8 cellular contexts compared by ENCODE assay signal in the genomic region with DNA sequence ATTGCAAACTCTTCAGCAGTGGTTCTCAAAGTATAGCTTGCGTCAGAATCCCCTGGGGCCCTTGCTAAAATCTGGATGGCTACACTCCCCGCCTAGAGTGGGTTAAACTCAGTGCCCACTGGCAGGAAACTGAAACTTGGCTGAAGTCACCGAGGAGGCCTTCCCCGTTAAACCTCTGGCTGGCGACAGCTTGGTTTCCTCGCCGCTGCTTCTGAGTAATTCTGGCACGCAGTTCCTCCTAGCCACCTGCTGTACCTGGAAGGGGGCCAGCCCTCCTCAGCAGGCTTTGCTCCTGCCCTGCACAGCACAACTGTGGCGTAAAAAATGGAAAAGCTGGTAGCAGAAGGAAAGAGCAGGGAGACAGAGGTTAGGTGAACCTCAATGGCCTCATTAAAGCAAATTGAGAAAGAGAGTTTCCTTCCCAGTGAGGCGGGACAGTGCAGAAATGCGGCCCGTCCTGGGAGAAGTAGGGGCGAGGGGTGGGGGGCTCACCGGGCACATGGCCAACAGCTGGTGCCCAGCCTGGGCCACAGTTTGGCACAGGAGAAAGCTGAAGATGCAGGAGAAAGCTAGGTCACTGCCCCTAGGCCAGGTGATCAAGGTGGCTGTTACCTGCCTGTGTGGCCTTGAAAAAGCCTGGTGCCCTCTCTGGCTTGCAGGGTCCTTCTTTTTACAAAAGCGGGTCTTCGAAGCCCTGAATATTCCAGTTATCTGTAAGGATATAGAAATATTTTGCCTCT. TPM values are rescaled to one million over a fixed set of nuclear protein-coding genes. Genes with fewer than 3 reads are reported as not detected.
A peak's percentile ranks its signal among the peaks of the same experiment; 100 is the strongest.
DNase-seq lines count a peak whose midpoint lies in the region; ATAC-seq, FAIRE-seq and TF ChIP-seq lines count a peak whose summit lies in the region.

No MANE protein-coding gene starts in this region.

- CTCF ChIA-PET in H1 (lab: Charles Lee; ENCODE audit: partially characterized antibody): interaction anchor here (1.3 to 1.6 kb wide), 2 partner anchors 11 to 22 kb away, joined by 3 to 4 read pairs; no protein-coding TSS in a partner anchor

- H3K9me3 ChIP-seq in H1 (ENCODE audit: insufficient read depth in 2 of 2, low read depth in 1 of 2, low read length in 1 of 2): no peaks in the 10 kb centered on the region
- no peaks in the 10 kb centered on the region for H3K9me3 ChIP-seq in neutrophil
- H3K9me3 ChIP-seq in vagina: no peaks in the 10 kb centered on the region

- no peak for TF ChIP-seq RAD21 in H1 (IDR thresholded peaks at IDR 0.05 in 1 of 2, conservative IDR thresholded peaks at IDR 0.05 in 1 of 2; ENCODE audit: low read depth in 2 of 2, low read length in 2 of 2)

- no peak overlapping the region; a peak in 1 of 4 replicates for H3K4me2 ChIP-seq in H1 (ENCODE audit: insufficient read depth in 1 of 2, low read depth in 2 of 2, low read length in 2 of 2)

- H2AK5ac ChIP-seq in H1 (ENCODE audit: low read depth, low read length): 0 out of 2 replicates have a peak overlapping the region, but pooled peaks have one; percentile 65

- no peak overlapping the region for H2BK20ac ChIP-seq in H1 (ENCODE audit: low read length)

- no peak overlapping the region for H3K23ac ChIP-seq in H1 (ENCODE audit: insufficient read length)

- H4K8ac ChIP-seq in H1 (ENCODE audit: extremely low read depth, insufficient read depth, low read length): peak overlapping the region; percentile 29; the same call in 1 of the 2 replicates

- intact Hi-C loops in vagina (cut with DNase I): no loop called here

- H3K14ac ChIP-seq in H1 (ENCODE audit: insufficient read length): no peak overlapping the region

- no peak overlapping the region for H3K4ac ChIP-seq in H1 (replicated peaks; ENCODE audit: insufficient read length, low read depth, low read length)

- no peak overlapping the region for H3K9ac ChIP-seq in H1 (replicated peaks in 1 of 4; ENCODE audit: extremely low read depth in 1 of 4, low read depth in 3 of 4, low read length in 3 of 4)

- no peaks in the 10 kb centered on the region for H3K79me2 ChIP-seq in H1 (ENCODE audit: control insufficient read depth in 1 of 2, insufficient read depth in 2 of 2, low read length in 2 of 2)

- no peak for FAIRE-seq in H1 (lab: Jason Lieb, UNC)

- H4K20me1 ChIP-seq in H1 (replicated peaks in 1 of 2; ENCODE audit: control insufficient read depth in 1 of 2, insufficient read depth in 2 of 2, low read length in 2 of 2): no peaks in the 10 kb centered on the region

- H3K27me3 ChIP-seq in H1 (replicated peaks in 1 of 4; ENCODE audit: control insufficient read depth in 3 of 4, extremely low read depth in 1 of 4, insufficient read depth in 3 of 4, low read length in 3 of 4) (peaks cover 0 to 7% (median under 1%) of the 10 kb centered on the region in 4 experiments; a peak in 3 of 7 replicates), neutrophil (no peaks in the 10 kb centered on the region), vagina (no peaks in the 10 kb centered on the region)

- H2AFZ ChIP-seq in H1 (ENCODE audit: low read length): no peak overlapping the region

- H2BK15ac ChIP-seq in H1 (ENCODE audit: low read length): 0 out of 2 replicates have a peak overlapping the region, but pooled peaks have one; percentile 31

- H3K4me3 ChIP-seq in H1 (ENCODE audit: extremely low read depth in 1 of 4, insufficient read depth in 2 of 4, low read depth in 3 of 4, low read length in 4 of 4) (no peak overlapping the region), neutrophil (ENCODE audit: low read depth in 1 of 2, low read length in 1 of 2) (peak overlapping the region; percentile 65 to 76), vagina (no peak overlapping the region)

- no peak overlapping the region for H4K5ac ChIP-seq in H1 (ENCODE audit: insufficient read length, low read depth, low read length)

- H4K91ac ChIP-seq in H1 (replicated peaks; ENCODE audit: insufficient read length, low read length): no peak overlapping the region

- ATAC-seq in HG02642 (IDR thresholded peaks at IDR 0.05; ENCODE audit: poor library complexity, unreplicated experiment): peak; percentile 62

- H3K36me3 ChIP-seq in H1 (ENCODE audit: control insufficient read depth in 2 of 4, insufficient read depth in 4 of 4, low read length in 3 of 4) (no peaks in the 10 kb centered on the region), neutrophil (peaks cover 78% of the 10 kb centered on the region), vagina (no peaks in the 10 kb centered on the region)

- H2BK5ac ChIP-seq in H1 (ENCODE audit: low read depth, low read length): no peak overlapping the region

- H3K27ac ChIP-seq in H1 (ENCODE audit: low read depth, low read length): no peak overlapping the region
- H3K27ac ChIP-seq in neutrophil: peak overlapping the region; percentile 88
- peak overlapping the region; percentile 86 for H3K27ac ChIP-seq in vagina

- no peak for TF ChIP-seq EP300 in H1 (IDR thresholded peaks at IDR 0.05; ENCODE audit: borderline replicate concordance in 1 of 2, low read depth in 2 of 2, low read length in 2 of 2)

- H2BK120ac ChIP-seq in H1 (replicated peaks; ENCODE audit: low read depth, low read length): no peak overlapping the region

- peaks cover 16% of the 10 kb centered on the region; the same call in 1 of the 2 replicates for H3K23me2 ChIP-seq in H1 (ENCODE audit: low read depth, low read length)

- H3K18ac ChIP-seq in H1 (ENCODE audit: extremely low read depth, low read length): no peak overlapping the region

- TF ChIP-seq CTCF in H1 (IDR thresholded peaks at IDR 0.05; ENCODE audit: control extremely low read depth in 1 of 3, insufficient read depth in 1 of 3, low read depth in 1 of 3, low read length in 3 of 3) (no peak), neutrophil (IDR thresholded peaks at IDR 0.05) (no peak), vagina (IDR thresholded peaks at IDR 0.05) (no peak)

- H3K4me1 ChIP-seq in H1 (replicated peaks in 1 of 4; ENCODE audit: control insufficient read depth in 3 of 4, insufficient read depth in 4 of 4, low read length in 3 of 4): peaks cover 0 to 10% (median 7%) of the 10 kb centered on the region in 4 experiments; a peak in 6 of 7 replicates
- H3K4me1 ChIP-seq in neutrophil (ENCODE audit: control insufficient read depth in 1 of 2, insufficient read depth in 1 of 2, low read depth in 1 of 2, low read length in 1 of 2): peaks cover 97 to 100% of the 10 kb centered on the region in 2 experiments
- peaks cover 40% of the 10 kb centered on the region for H3K4me1 ChIP-seq in vagina

- POLR2A ChIA-PET in H1 (lab: Charles Lee; ENCODE audit: partially characterized antibody): interaction anchor here (0.7 to 2.4 kb wide), 2 partner anchors 9 to 13 kb away, joined by 3 to 16 read pairs; no protein-coding TSS in a partner anchor

- H3K56ac ChIP-seq in H1 (replicated peaks; ENCODE audit: insufficient read length, low read depth, low read length): no peak overlapping the region

- peak overlapping the region; percentile 68; the same call in 1 of the 2 replicates for H2BK12ac ChIP-seq in H1 (ENCODE audit: low read depth, low read length)

- no peaks in the 10 kb centered on the region for H3K79me1 ChIP-seq in H1 (ENCODE audit: low read depth, low read length)

- DNase-seq in NCI-H82 (lab: John Stamatoyannopoulos, UW) (peak; percentile 63), NCI-H82 treated with DMSO at 0.1 percent for 48 hours (lab: John Stamatoyannopoulos, UW; ENCODE audit: unreplicated experiment) (no peak), NCI-H1105 treated with DMSO at 0.1 percent for 48 hours (lab: John Stamatoyannopoulos, UW) (peak; percentile 91), H1 (ENCODE audit: low read depth in 1 of 2, low spot score in 2 of 2) (no peak), vagina (ENCODE audit: extremely low spot score in 2 of 2) (peak; percentile 74 to 87)
- DNase-seq in activated CD4-positive, alpha-beta T cell treated with anti-CD3 and anti-CD28 coated beads, Interleukin-2, amount 50 U/mL, for 1 hour: peak; percentile 55

- no peak for TF ChIP-seq POLR2A in H1 (IDR thresholded peaks at IDR 0.05; ENCODE audit: control extremely low read depth in 1 of 2, low read depth in 2 of 2, low read length in 2 of 2)
- no peak for TF ChIP-seq POLR2A in vagina (IDR thresholded peaks at IDR 0.05)

- WGBS in H1 (ENCODE audit: extremely low coverage in 1 of 2, insufficient coverage in 1 of 2, insufficient read length in 1 of 2, insufficient replicate concordance in 2 of 2, low coverage in 1 of 2, low lambda C conversion rate in 2 of 2, missing lambda C conversion rate in 1 of 2), 2 experiments: 79% methylated on average over 14 of the region's 16 CpGs; no CpG with 5 or more reads in 1 of the 2 experiments

TF ChIP-seq in H1, 55 proteins besides CTCF, POLR2A, EP300 and RAD21 (continues in another document):
- TF ChIP-seq HDAC2 (IDR thresholded peaks at IDR 0.05; ENCODE audit: borderline replicate concordance in 1 of 2, low read depth in 2 of 2, low read length in 2 of 2) (no peak), SP1 (IDR thresholded peaks at IDR 0.05; ENCODE audit: low read depth, low read length) (no peak), CTBP2 (IDR thresholded peaks at IDR 0.05; ENCODE audit: borderline replicate concordance, insufficient read depth, insufficient read length, low read length) (no peak), BRCA1 (IDR thresholded peaks at IDR 0.05; ENCODE audit: low read depth, low read length) (no peak)
- TF ChIP-seq, protein P1, sequence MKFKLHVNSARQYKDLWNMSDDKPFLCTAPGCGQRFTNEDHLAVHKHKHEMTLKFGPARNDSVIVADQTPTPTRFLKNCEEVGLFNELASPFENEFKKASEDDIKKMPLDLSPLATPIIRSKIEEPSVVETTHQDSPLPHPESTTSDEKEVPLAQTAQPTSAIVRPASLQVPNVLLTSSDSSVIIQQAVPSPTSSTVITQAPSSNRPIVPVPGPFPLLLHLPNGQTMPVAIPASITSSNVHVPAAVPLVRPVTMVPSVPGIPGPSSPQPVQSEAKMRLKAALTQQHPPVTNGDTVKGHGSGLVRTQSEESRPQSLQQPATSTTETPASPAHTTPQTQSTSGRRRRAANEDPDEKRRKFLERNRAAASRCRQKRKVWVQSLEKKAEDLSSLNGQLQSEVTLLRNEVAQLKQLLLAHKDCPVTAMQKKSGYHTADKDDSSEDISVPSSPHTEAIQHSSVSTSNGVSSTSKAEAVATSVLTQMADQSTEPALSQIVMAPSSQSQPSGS (IDR thresholded peaks at IDR 0.05; ENCODE audit: low read length): no peak
- TF ChIP-seq, protein P2, sequence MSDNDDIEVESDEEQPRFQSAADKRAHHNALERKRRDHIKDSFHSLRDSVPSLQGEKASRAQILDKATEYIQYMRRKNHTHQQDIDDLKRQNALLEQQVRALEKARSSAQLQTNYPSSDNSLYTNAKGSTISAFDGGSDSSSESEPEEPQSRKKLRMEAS (IDR thresholded peaks at IDR 0.05): no peak

RNA-seq across cellular contexts. Expression of a gene that starts 46.6 kb away (rescaled TPM):
- total RNA-seq in H1 (2021; fragmentation: NEBNext Ultra II Directional; extraction: Animal tissue kit (Norgen Biotek cat#: 25700)): 1.2 and 1.6 TPM in 2 replicates
- 3.8 and 7.7 TPM in 2 replicates for polyA plus RNA-seq in H1 (2011; rRNA removed)
- polyA plus RNA-seq in H1 (2011; cell fraction: cytosol; rRNA removed): 4.7 TPM
- 21.0 TPM for polyA plus RNA-seq in H1 (2011; cell fraction: nucleus; rRNA removed)
- polyA plus RNA-seq in H1 (2012, experiment 1 of 2): 2.4 to 5.1 TPM (median 3.2 TPM) in 4 replicates
- 1.1 TPM for polyA plus RNA-seq in H1 (2012, experiment 2 of 2)
- 2.0 TPM for polyA plus RNA-seq in H1 (2013, experiment 1 of 2)
- polyA plus RNA-seq in H1 (2013, experiment 2 of 2): 2.0 TPM
- 2.5 and 3.4 TPM in 2 replicates for polyA minus RNA-seq in H1 (2011; rRNA and poly(A)+ RNA removed)
- 2.1 TPM for polyA minus RNA-seq in H1 (2011; cell fraction: cytosol; rRNA and poly(A)+ RNA removed)
- 6.6 TPM for polyA minus RNA-seq in H1 (2011; cell fraction: nucleus; rRNA and poly(A)+ RNA removed)
- 22.8 TPM for total RNA-seq in vagina

Comparison
In these comparisons a context has a peak if more than half of its experiments do, and no peak if none do; other contexts are left out.
1. DNase-seq: peak in NCI-H82 (single experiment), NCI-H1105 treated with DMSO at 0.1 percent for 48 hours (single experiment), activated CD4-positive, alpha-beta T cell treated with anti-CD3 and anti-CD28 coated beads, Interleukin-2, amount 50 U/mL, for 1 hour (single experiment) and vagina (2 of 2); none in NCI-H82 treated with DMSO at 0.1 percent for 48 hours (single experiment) and H1 (0 of 2).
2. H3K4me3 ChIP-seq: peak in neutrophil (2 of 2); none in H1 (0 of 4) and vagina (0 of 2).